1 cellular context compared by ENCODE assay signal in the genomic region with DNA sequence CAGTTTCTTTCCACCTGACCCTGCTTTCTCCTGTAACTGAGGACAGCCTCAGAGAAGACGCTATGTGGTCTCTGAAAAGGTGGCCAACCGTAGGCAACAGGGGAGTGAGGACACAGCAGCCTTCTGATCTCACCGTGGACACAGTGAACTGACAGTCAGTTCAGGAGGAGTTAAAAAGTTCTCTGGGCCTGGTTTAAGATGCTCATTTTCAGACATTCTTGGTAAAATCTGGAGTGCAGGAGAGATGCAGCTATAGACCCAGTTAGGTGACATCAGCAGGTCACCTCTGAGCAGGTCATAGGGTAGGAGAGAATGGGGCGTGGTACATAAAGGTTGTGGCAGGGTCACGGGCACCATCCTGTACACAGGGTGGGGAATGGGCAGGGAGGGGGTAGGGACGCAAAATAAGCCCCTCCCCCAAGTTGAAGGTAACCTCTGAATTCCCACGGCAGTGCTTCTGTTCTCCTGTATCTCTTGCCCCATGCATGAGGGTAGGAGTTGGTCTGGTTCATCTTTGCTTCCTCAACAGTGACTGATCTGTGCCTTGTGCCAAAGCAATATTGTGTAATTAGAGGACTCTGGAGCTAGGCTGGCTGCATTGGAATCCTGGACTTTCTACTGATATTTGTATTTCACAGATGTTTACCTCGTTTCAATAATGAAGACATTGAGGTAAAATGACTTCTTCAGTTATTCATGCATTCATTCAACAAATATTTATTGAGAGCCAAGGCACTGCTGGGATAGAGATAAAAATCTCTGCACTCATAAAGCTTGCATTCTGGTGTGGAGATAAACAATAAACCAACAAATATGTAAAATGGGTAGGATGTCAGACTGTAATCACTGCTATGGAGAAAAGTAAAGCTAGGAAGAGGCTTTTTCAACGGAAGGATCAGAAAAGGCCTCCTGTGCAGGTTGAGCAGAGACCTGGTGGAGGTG.
A peak's percentile ranks its signal among the peaks of the same experiment; 100 is the strongest.
TF ChIP-seq lines count a peak whose summit lies in the region.

No MANE protein-coding gene starts in this region.

TF ChIP-seq in HepG2, 621 proteins besides CTCF, POLR2A, EP300 and RAD21 (continued from another document and continues in another):
- TF ChIP-seq HOXA3 (CRISPR knock-in tag; IDR thresholded peaks at IDR 0.05) (peak; percentile 44; the same call in 1 of the 2 replicates), ZSCAN21 (CRISPR knock-in tag; IDR thresholded peaks at IDR 0.05; ENCODE audit: borderline replicate concordance) (no peak; the same call in 1 of the 2 replicates), CREB1 (IDR thresholded peaks at IDR 0.05) (0 out of 2 replicates have a peak, but pooled peaks have one; percentile 12), CREB1 (CRISPR knock-in tag; IDR thresholded peaks at IDR 0.05) (no peak), ZNF775 (CRISPR knock-in tag; IDR thresholded peaks at IDR 0.05; ENCODE audit: borderline replicate concordance) (no peak), SMAD3 (CRISPR knock-in tag; IDR thresholded peaks at IDR 0.05) (no peak), HOXD1 (CRISPR knock-in tag; IDR thresholded peaks at IDR 0.05) (0 out of 2 replicates have a peak, but pooled peaks have one; percentile 60), MTF1 (CRISPR knock-in tag; IDR thresholded peaks at IDR 0.05) (no peak), ARID2 (CRISPR knock-in tag; IDR thresholded peaks at IDR 0.05; ENCODE audit: borderline replicate concordance) (no peak), SRY (CRISPR knock-in tag; IDR thresholded peaks at IDR 0.05) (no peak), MTA3 (CRISPR knock-in tag; IDR thresholded peaks at IDR 0.05) (no peak), ZNF678 (CRISPR knock-in tag; IDR thresholded peaks at IDR 0.05) (no peak), ZNF737 (CRISPR knock-in tag; IDR thresholded peaks at IDR 0.05; ENCODE audit: borderline replicate concordance) (no peak), ZKSCAN5 (CRISPR knock-in tag; IDR thresholded peaks at IDR 0.05) (no peak), FOXO1 (CRISPR knock-in tag; IDR thresholded peaks at IDR 0.05) (peak; percentile 48; the same call in 1 of the 2 replicates), SATB2 (CRISPR knock-in tag; IDR thresholded peaks at IDR 0.05) (no peak), RNF2 (conservative IDR thresholded peaks at IDR 0.05; ENCODE audit: low read depth) (no peak), NFYB (CRISPR knock-in tag; IDR thresholded peaks at IDR 0.05) (no peak), NFIB (CRISPR knock-in tag; IDR thresholded peaks at IDR 0.05; ENCODE audit: borderline replicate concordance) (no peak), ZBTB39 (CRISPR knock-in tag; IDR thresholded peaks at IDR 0.05) (no peak), TP53 (CRISPR knock-in tag; conservative IDR thresholded peaks at IDR 0.05) (no peak), RFX3 (CRISPR knock-in tag; IDR thresholded peaks at IDR 0.05) (no peak), ZNF550 (CRISPR knock-in tag; IDR thresholded peaks at IDR 0.05; ENCODE audit: borderline replicate concordance) (no peak), ETV6 (CRISPR knock-in tag; conservative IDR thresholded peaks at IDR 0.05) (no peak), NKX3-1 (CRISPR knock-in tag; IDR thresholded peaks at IDR 0.05) (no peak), ZNF280B (CRISPR knock-in tag; IDR thresholded peaks at IDR 0.05; ENCODE audit: borderline replicate concordance) (no peak), E2F1 (CRISPR knock-in tag; IDR thresholded peaks at IDR 0.05) (no peak), ZBTB38 (CRISPR knock-in tag; IDR thresholded peaks at IDR 0.05) (no peak), ZBTB49 (CRISPR knock-in tag; IDR thresholded peaks at IDR 0.05; ENCODE audit: borderline replicate concordance) (no peak), ZBTB33 (CRISPR knock-in tag; IDR thresholded peaks at IDR 0.05) (no peak), NR2F1 (CRISPR knock-in tag; IDR thresholded peaks at IDR 0.05) (peak in 1 of 2 experiments; percentile 28; a peak in 2 of 4 replicates), RBM22 (optimal IDR thresholded peaks at IDR 0.05; ENCODE audit: low read length) (peak; percentile 53), ZNF761 (CRISPR knock-in tag; conservative IDR thresholded peaks at IDR 0.05) (no peak), EHMT2 (IDR thresholded peaks at IDR 0.05; ENCODE audit: borderline replicate concordance, low read depth, low read length) (peak; percentile 71; the same call in 1 of the 2 replicates), MATR3 (CRISPR knock-in tag; IDR thresholded peaks at IDR 0.05) (no peak), ZFP82 (CRISPR knock-in tag; IDR thresholded peaks at IDR 0.05; ENCODE audit: borderline replicate concordance) (no peak), U2AF2 (IDR thresholded peaks at IDR 0.05; ENCODE audit: low read depth, low read length) (no peak), ZNF552 (CRISPR knock-in tag; IDR thresholded peaks at IDR 0.05; ENCODE audit: borderline replicate concordance) (no peak), ZNF547 (CRISPR knock-in tag; IDR thresholded peaks at IDR 0.05) (no peak), BHLHE40 (IDR thresholded peaks at IDR 0.05; ENCODE audit: low read length) (no peak; the same call in 1 of the 2 replicates), NFKB2 (CRISPR knock-in tag; IDR thresholded peaks at IDR 0.05; ENCODE audit: borderline replicate concordance) (no peak), ZNF776 (CRISPR knock-in tag; IDR thresholded peaks at IDR 0.05) (no peak)
- TF ChIP-seq, protein P1, sequence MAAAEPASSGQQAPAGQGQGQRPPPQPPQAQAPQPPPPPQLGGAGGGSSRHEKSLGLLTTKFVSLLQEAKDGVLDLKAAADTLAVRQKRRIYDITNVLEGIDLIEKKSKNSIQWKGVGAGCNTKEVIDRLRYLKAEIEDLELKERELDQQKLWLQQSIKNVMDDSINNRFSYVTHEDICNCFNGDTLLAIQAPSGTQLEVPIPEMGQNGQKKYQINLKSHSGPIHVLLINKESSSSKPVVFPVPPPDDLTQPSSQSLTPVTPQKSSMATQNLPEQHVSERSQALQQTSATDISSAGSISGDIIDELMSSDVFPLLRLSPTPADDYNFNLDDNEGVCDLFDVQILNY (CRISPR knock-in tag; conservative IDR thresholded peaks at IDR 0.05) = no peak
- TF ChIP-seq, protein P2, sequence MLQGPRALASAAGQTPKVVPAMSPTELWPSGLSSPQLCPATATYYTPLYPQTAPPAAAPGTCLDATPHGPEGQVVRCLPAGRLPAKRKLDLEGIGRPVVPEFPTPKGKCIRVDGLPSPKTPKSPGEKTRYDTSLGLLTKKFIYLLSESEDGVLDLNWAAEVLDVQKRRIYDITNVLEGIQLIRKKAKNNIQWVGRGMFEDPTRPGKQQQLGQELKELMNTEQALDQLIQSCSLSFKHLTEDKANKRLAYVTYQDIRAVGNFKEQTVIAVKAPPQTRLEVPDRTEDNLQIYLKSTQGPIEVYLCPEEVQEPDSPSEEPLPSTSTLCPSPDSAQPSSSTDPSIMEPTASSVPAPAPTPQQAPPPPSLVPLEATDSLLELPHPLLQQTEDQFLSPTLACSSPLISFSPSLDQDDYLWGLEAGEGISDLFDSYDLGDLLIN (CRISPR knock-in tag; IDR thresholded peaks at IDR 0.05; ENCODE audit: borderline replicate concordance) = no peak
- TF ChIP-seq, protein P3, sequence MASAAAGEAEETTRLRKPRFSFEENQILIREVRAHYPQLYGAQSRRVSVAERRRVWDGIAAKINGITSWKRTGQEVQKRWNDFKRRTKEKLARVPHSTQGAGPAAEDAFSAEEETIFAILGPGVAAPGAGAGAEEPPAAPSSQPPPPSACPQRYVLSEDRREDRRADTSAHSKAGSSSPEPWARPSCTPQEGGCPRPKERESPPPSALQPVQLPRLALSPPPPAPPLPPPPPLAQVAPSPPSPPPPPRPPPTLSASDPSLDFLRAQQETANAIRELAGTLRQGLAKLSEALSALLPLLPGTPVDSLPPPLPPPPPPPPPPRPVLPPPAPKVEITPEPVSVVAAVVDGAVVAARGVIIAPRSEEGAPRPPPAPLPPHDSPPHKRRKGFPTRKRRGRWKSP (CRISPR knock-in tag; IDR thresholded peaks at IDR 0.05) = peak; percentile 26; the same call in 1 of the 2 replicates
- TF ChIP-seq, protein P4, sequence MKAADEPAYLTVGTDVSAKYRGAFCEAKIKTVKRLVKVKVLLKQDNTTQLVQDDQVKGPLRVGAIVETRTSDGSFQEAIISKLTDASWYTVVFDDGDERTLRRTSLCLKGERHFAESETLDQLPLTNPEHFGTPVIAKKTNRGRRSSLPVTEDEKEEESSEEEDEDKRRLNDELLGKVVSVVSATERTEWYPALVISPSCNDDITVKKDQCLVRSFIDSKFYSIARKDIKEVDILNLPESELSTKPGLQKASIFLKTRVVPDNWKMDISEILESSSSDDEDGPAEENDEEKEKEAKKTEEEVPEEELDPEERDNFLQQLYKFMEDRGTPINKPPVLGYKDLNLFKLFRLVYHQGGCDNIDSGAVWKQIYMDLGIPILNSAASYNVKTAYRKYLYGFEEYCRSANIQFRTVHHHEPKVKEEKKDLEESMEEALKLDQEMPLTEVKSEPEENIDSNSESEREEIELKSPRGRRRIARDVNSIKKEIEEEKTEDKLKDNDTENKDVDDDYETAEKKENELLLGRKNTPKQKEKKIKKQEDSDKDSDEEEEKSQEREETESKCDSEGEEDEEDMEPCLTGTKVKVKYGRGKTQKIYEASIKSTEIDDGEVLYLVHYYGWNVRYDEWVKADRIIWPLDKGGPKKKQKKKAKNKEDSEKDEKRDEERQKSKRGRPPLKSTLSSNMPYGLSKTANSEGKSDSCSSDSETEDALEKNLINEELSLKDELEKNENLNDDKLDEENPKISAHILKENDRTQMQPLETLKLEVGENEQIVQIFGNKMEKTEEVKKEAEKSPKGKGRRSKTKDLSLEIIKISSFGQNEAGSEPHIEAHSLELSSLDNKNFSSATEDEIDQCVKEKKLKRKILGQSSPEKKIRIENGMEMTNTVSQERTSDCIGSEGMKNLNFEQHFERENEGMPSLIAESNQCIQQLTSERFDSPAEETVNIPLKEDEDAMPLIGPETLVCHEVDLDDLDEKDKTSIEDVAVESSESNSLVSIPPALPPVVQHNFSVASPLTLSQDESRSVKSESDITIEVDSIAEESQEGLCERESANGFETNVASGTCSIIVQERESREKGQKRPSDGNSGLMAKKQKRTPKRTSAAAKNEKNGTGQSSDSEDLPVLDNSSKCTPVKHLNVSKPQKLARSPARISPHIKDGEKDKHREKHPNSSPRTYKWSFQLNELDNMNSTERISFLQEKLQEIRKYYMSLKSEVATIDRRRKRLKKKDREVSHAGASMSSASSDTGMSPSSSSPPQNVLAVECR (CRISPR knock-in tag; IDR thresholded peaks at IDR 0.05; ENCODE audit: borderline replicate concordance) = peak; percentile 36; the same call in 1 of the 2 replicates
